Comparison of ENCODE assay signal across 8 cellular contexts in the genomic region with DNA sequence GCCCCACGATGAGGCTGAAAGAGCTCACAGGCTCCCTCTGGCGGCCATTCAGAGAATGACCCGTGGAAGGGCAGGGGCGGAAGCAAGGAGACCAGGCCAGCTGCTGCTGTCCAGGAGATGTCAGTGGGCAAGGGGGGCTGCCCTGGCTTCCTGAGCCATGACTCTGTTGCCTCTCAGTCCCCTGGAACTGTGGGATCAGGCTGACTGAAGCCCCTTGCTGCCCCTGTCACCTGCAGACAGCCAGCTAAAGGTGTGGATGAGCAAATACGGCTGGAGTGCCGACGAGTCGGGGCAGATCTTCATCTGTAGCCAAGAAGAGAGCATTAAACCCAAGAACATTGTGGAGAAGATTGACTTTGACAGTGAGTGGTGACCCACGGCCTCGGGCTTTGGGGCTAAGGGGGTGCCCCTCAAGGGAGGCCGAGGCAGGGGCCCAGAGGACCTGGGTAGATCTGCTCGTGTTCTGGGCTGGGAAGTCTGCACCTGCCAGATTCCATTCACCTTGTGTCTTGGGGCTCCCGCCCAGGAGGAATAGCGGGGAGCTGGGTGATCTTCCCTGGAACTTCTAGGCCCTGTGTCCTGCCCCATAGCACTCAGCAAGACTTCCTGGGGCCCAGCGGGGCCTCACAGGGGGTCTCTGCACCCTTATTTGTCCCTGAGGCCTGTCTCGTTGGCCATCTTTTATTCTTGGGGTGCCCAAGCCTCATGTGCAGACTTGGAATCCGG. TPM values are rescaled to one million over a fixed set of nuclear protein-coding genes. Genes with fewer than 3 reads are reported as not detected.
DNase-seq lines count a peak whose midpoint lies in the region; ATAC-seq and TF ChIP-seq lines count a peak whose summit lies in the region.

No MANE protein-coding gene starts in this region.

- H4K5ac ChIP-seq in H9 (ENCODE audit: insufficient read length, low read depth, low read length), result no peak overlapping the region

- H3K9me3 Mint-ChIP-seq in H9, result no peaks in the 10 kb centered on the region
- no peaks in the 10 kb centered on the region for H3K9me3 Mint-ChIP-seq in osteocyte (ENCODE audit: unreplicated experiment)
- H3K9me3 Mint-ChIP-seq in type B pancreatic cell, result no peaks in the 10 kb centered on the region

- peaks cover 20 to 23% of the 10 kb centered on the region in 2 experiments for H3K4me1 Mint-ChIP-seq in H9
- H3K4me1 Mint-ChIP-seq in osteocyte (ENCODE audit: unreplicated experiment), result peaks cover 7% of the 10 kb centered on the region
- H3K4me1 Mint-ChIP-seq in type B pancreatic cell (ENCODE audit: unreplicated experiment), result peaks cover 22% of the 10 kb centered on the region

- H3K27me3 Mint-ChIP-seq in H9 (ENCODE audit: low read depth) (peaks cover 2% of the 10 kb centered on the region; the same call in 1 of the 2 replicates), osteocyte (ENCODE audit: unreplicated experiment) (no peaks in the 10 kb centered on the region), type B pancreatic cell (no peaks in the 10 kb centered on the region)

- ATAC-seq in HG03095 (IDR thresholded peaks at IDR 0.05; ENCODE audit: unreplicated experiment), result no peak

- peaks cover 25 to 59% (median 59%) of the 10 kb centered on the region in 3 experiments for H3K36me3 Mint-ChIP-seq in H9 (ENCODE audit: insufficient read depth in 1 of 3, low read depth in 3 of 3)
- H3K36me3 Mint-ChIP-seq in osteocyte (ENCODE audit: unreplicated experiment), result peaks cover 22% of the 10 kb centered on the region
- H3K36me3 Mint-ChIP-seq in type B pancreatic cell, result peaks cover 19% of the 10 kb centered on the region

- no peaks in the 10 kb centered on the region for H3K9me3 ChIP-seq in H9 (ENCODE audit: control insufficient read depth, low read depth, low read length)

- no peak overlapping the region for H2BK12ac ChIP-seq in H9 (ENCODE audit: insufficient read length, low read depth, low read length)

- H3K14ac ChIP-seq in H9 (ENCODE audit: insufficient read depth, low read length), result no peak overlapping the region

- H3K4me3 ChIP-seq in BJ (ENCODE audit: low read depth, low read length), result no peak overlapping the region
- H3K4me3 ChIP-seq in fibroblast of the aortic adventitia (ENCODE audit: low read depth, low read length), result no peak overlapping the region

- no peaks in the 10 kb centered on the region for H3K79me2 ChIP-seq in H9 (ENCODE audit: insufficient read depth, low read length)

- no peak overlapping the region for H2AFZ ChIP-seq in H9 (ENCODE audit: low read length)

- H3K4me3 Mint-ChIP-seq in H9 (no peak overlapping the region), osteocyte (ENCODE audit: unreplicated experiment) (no peak overlapping the region), type B pancreatic cell (peak overlapping the region; percentile 6)

- H2AK5ac ChIP-seq in H9 (ENCODE audit: insufficient read length, low read length), result no peak overlapping the region

- H3K27ac ChIP-seq in H9 (ENCODE audit: insufficient read length, low read depth, low read length), result no peak overlapping the region

- DNase-seq in BJ (ENCODE audit: low read depth) (no peak), H9 (peak; percentile 81), RKO (ENCODE audit: low spot score) (peak; percentile 68), fibroblast of the aortic adventitia (ENCODE audit: low read depth) (peak; percentile 68), osteocyte (ENCODE audit: extremely low spot score, unreplicated experiment) (peak; percentile 93), type B pancreatic cell (ENCODE audit: extremely low spot score, unreplicated experiment) (peak; percentile 84)
- peak; percentile 57 for DNase-seq in activated effector memory CD4-positive, alpha-beta T cell treated with Interleukin-2 at 50 U/mL for 16 hours

- H3K27ac Mint-ChIP-seq in H9 (peak overlapping the region; percentile 89 to 98 (median 97); a peak in 4 of 7 replicates), osteocyte (ENCODE audit: unreplicated experiment) (peak overlapping the region; percentile 74), type B pancreatic cell (peak overlapping the region; percentile 68)

- no peak overlapping the region for H2BK20ac ChIP-seq in H9 (ENCODE audit: low read depth, low read length, poor library complexity, severe bottlenecking)

- no peak overlapping the region for H2BK120ac ChIP-seq in H9 (ENCODE audit: low read depth, low read length, poor library complexity, severe bottlenecking)

- no peak overlapping the region for H4K91ac ChIP-seq in H9 (ENCODE audit: insufficient read length, low read depth, low read length)

- H3K36me3 ChIP-seq in BJ (ENCODE audit: control insufficient read depth, insufficient read depth, low read length), result peaks cover 13% of the 10 kb centered on the region

- H2BK5ac ChIP-seq in H9 (ENCODE audit: insufficient read length, low read length), result no peak overlapping the region

- no peaks in the 10 kb centered on the region for H3K23me2 ChIP-seq in H9 (ENCODE audit: insufficient read length, low read depth, low read length, poor library complexity, severe bottlenecking)

- H3K56ac ChIP-seq in H9 (ENCODE audit: insufficient read length, low read depth, low read length), result no peak overlapping the region

- POLR2A ChIA-PET in BJ (lab: Charles Lee), result interaction anchor here (0.7 kb wide), 1 partner anchor 248 kb away, joined by 4 read pairs; no protein-coding TSS in a partner anchor

- H3K27me3 ChIP-seq in BJ (ENCODE audit: control insufficient read depth, insufficient read depth, low read length) (no peaks in the 10 kb centered on the region), H9 (ENCODE audit: insufficient read depth, low read length) (no peaks in the 10 kb centered on the region)

- H3K4me1 ChIP-seq in H9 (ENCODE audit: insufficient read depth, low read length), result no peaks in the 10 kb centered on the region

- H3K4me2 ChIP-seq in H9 (ENCODE audit: insufficient read depth, insufficient read length, low read length), result no peak overlapping the region

- no peaks in the 10 kb centered on the region for H4K20me1 ChIP-seq in H9 (ENCODE audit: control insufficient read depth, insufficient read depth, insufficient read length)

- CTCF ChIA-PET in BJ (lab: Yijun Ruan, JAX), result interaction anchor here (0.6 to 6.8 kb wide), 34 partner anchors 8 to 564 kb away, joined by 3 to 49 read pairs (median 4); partner anchors contain the start of genes ACTN4, EIF3K, FAM98C and NFKBIB

- H4K8ac ChIP-seq in H9 (replicated peaks; ENCODE audit: insufficient read length, low read depth, low read length), result no peak overlapping the region

- WGBS in H9 (ENCODE audit: extremely low coverage, insufficient read length, low lambda C conversion rate), result no CpG with 5 or more reads among the region's 17 CpGs

- H3T11ph ChIP-seq in H9 (ENCODE audit: low read length), result no peak overlapping the region

- no peaks in the 10 kb centered on the region for H3K79me1 ChIP-seq in H9 (ENCODE audit: insufficient read depth, low read depth, low read length, poor library complexity, severe bottlenecking)

- no peak overlapping the region for H3K4ac ChIP-seq in H9 (ENCODE audit: low read depth, low read length)

- TF ChIP-seq CTCF in BJ (IDR thresholded peaks at IDR 0.05; ENCODE audit: insufficient read depth, low read depth, low read length) (peak; percentile 94), H9 (conservative IDR thresholded peaks at IDR 0.05) (peak; percentile 98), fibroblast of the aortic adventitia (IDR thresholded peaks at IDR 0.05; ENCODE audit: insufficient read depth, low read length) (peak; percentile 88), osteocyte (IDR thresholded peaks at IDR 0.05) (peak; percentile 97), type B pancreatic cell (conservative IDR thresholded peaks at IDR 0.05) (peak; percentile 98)

- H3K18ac ChIP-seq in H9 (ENCODE audit: insufficient read length, low read depth, low read length), result no peak overlapping the region

- H3K9ac ChIP-seq in H9 (ENCODE audit: extremely low read depth, insufficient read length, low read length), result no peak overlapping the region

- no peak overlapping the region for H2BK15ac ChIP-seq in H9 (ENCODE audit: low read depth, low read length)

- H3K23ac ChIP-seq in H9 (ENCODE audit: insufficient read length, low read depth, low read length), result no peak overlapping the region

RNA-seq across cellular contexts. Expression of gene ACTN4, which starts 12.5 kb away (rescaled TPM):
- polyA plus RNA-seq in BJ (2011; rRNA removed), result 592 and 970 TPM in 2 replicates
- polyA minus RNA-seq in BJ (2011; rRNA and poly(A)+ RNA removed), result 439 and 477 TPM in 2 replicates
- total RNA-seq in H9 (2021) (369 and 386 TPM in 2 replicates), fibroblast of the aortic adventitia (ENCODE audit: low replicate concordance) (20.1 and 280 TPM in 2 replicates), osteocyte (525 and 560 TPM in 2 replicates), type B pancreatic cell (ENCODE audit: low replicate concordance) (475 and 776 TPM in 2 replicates)

RNA-seq across cellular contexts. Expression of gene EIF3K, which starts 15.9 kb away (rescaled TPM):
- 230 and 357 TPM in 2 replicates for polyA plus RNA-seq in BJ (2011; rRNA removed)
- 285 and 376 TPM in 2 replicates for polyA minus RNA-seq in BJ (2011; rRNA and poly(A)+ RNA removed)
- total RNA-seq in H9 (2021), result 341 and 345 TPM in 2 replicates
- 268 and 491 TPM in 2 replicates for total RNA-seq in fibroblast of the aortic adventitia (ENCODE audit: low replicate concordance)
- total RNA-seq in osteocyte, result 258 and 262 TPM in 2 replicates
- total RNA-seq in type B pancreatic cell (ENCODE audit: low replicate concordance), result 274 and 310 TPM in 2 replicates

RNA-seq across cellular contexts. Expression of gene MAP4K1, which starts 17.2 kb away (rescaled TPM):
- polyA plus RNA-seq in BJ (2011; rRNA removed), result 0.18 and 0.25 TPM in 2 replicates
- not detected in 2 replicates for polyA minus RNA-seq in BJ (2011; rRNA and poly(A)+ RNA removed)
- total RNA-seq in H9 (2021), result 25.7 and 31.1 TPM in 2 replicates
- 0.57 TPM in 1 of 2 replicates, not detected in the other for total RNA-seq in fibroblast of the aortic adventitia (ENCODE audit: low replicate concordance)
- total RNA-seq in osteocyte, result 2.1 and 3.1 TPM in 2 replicates
- 2.4 and 16.8 TPM in 2 replicates for total RNA-seq in type B pancreatic cell (ENCODE audit: low replicate concordance)
